1 cellular context compared by ENCODE assay signal in the genomic region with DNA sequence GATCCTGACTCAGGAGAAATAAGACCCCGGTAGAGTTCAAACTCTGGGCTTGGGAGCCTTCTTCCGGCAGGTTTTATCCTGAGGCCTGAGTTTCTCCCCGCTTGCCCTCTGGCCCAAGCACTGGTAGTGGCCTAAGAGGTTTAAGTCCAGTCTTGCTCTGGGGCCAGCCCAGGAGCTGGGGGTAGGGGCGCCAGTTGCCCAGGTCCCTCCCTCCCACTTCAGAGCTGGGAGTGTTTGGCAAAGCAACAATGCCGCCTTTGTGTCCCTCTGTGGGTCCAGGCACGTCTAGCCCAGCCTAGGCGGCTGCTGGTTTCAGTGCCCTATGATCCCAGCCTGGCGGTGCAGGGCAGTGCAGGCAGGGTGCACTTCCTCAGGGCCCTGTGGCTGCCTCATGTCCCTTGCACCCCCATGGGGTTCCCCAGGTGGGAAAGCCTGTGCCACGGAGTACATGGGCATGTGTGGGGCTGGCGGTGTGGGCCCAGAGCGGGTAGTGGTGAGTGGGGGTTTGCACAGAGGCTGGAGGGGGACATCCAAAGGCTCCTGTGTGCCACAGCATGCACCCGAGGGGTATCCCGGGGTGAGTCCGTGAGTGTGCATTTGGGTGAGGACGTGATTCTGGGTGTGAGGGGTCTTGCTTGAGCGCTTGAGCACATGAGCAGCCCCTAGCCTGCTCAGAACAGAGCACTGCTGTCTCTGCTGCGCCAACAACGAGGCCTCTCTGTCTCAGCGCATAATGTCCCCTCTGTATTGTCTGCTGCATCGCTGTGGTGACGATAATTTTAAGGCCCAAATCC.
TF ChIP-seq lines count a peak whose summit lies in the region.

No MANE protein-coding gene starts in this region.

TF ChIP-seq in HCT116, 20 proteins besides CTCF, POLR2A, EP300 and RAD21 (continued from another document):
- TF ChIP-seq, protein P1, sequence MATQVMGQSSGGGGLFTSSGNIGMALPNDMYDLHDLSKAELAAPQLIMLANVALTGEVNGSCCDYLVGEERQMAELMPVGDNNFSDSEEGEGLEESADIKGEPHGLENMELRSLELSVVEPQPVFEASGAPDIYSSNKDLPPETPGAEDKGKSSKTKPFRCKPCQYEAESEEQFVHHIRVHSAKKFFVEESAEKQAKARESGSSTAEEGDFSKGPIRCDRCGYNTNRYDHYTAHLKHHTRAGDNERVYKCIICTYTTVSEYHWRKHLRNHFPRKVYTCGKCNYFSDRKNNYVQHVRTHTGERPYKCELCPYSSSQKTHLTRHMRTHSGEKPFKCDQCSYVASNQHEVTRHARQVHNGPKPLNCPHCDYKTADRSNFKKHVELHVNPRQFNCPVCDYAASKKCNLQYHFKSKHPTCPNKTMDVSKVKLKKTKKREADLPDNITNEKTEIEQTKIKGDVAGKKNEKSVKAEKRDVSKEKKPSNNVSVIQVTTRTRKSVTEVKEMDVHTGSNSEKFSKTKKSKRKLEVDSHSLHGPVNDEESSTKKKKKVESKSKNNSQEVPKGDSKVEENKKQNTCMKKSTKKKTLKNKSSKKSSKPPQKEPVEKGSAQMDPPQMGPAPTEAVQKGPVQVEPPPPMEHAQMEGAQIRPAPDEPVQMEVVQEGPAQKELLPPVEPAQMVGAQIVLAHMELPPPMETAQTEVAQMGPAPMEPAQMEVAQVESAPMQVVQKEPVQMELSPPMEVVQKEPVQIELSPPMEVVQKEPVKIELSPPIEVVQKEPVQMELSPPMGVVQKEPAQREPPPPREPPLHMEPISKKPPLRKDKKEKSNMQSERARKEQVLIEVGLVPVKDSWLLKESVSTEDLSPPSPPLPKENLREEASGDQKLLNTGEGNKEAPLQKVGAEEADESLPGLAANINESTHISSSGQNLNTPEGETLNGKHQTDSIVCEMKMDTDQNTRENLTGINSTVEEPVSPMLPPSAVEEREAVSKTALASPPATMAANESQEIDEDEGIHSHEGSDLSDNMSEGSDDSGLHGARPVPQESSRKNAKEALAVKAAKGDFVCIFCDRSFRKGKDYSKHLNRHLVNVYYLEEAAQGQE (IDR thresholded peaks at IDR 0.05; ENCODE audit: low read depth) = no peak
- no peak for TF ChIP-seq YY1 (IDR thresholded peaks at IDR 0.05; ENCODE audit: extremely low read depth, insufficient replicate concordance, low read depth, low read length)
- no peak for TF ChIP-seq ZFX (IDR thresholded peaks at IDR 0.05)
- TF ChIP-seq EZH2phosphoT487 (IDR thresholded peaks at IDR 0.05; ENCODE audit: borderline replicate concordance) = no peak
- TF ChIP-seq EZH2 (IDR thresholded peaks at IDR 0.05) = no peak
TF ChIP-seq in HCT116: peak in this region for 0.
